In the genomic region with DNA sequence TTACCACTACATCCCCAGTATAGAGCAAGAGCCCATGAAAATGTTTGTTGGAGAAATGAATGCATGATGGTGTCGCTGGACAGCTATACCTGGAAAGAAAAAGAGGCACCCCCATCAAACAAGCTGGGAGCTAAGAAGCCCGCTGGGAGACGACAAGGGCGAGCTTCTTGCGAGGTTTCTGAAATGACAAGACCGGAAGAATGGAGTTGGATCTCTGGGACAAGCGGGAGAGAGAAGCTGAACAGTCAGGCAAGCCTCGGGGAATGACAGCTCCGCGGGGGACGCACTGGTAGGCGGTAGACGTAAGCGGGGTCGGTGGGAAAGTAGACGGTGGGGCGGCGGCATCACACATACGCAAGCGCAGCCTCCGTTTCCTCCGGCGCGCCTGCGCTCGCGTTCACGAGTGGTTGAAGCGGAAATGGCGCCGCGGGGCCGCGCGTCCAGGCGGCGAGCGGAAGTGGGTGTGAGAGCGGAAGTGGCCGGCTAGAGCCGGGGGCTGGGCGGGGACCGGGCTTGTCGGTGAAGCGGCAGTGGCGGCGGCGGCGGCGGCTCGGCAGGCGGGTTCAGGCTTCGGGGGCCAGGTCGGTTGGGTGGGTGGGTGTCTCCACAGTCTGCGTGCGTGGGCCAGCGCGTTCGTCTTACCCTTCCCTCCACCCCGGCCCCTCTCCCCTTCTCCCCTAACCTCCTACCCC, we compare ENCODE assay signal across 8 cellular contexts. TPM values are rescaled to one million over a fixed set of nuclear protein-coding genes. Genes with fewer than 3 reads are reported as not detected.
DNase-seq lines count a peak whose midpoint lies in the region; ATAC-seq and TF ChIP-seq lines count a peak whose summit lies in the region.

A gene (plus strand): TSS at position 516 of the 692 bp plus-strand sequence. CDS start 282 bp downstream, outside the sequence.

- H3K4ac ChIP-seq in H9 (ENCODE audit: low read depth, low read length): no peak within 1 kb of the TSS

- no peak within 1 kb of the TSS for H3K23ac ChIP-seq in H9 (ENCODE audit: insufficient read length, low read depth, low read length)

- peaks cover 33% of the 10 kb centered on the region; the same call in 1 of the 2 replicates for H3K79me2 ChIP-seq in H9 (ENCODE audit: insufficient read depth, low read length)

- H2BK120ac ChIP-seq in H9 (ENCODE audit: low read depth, low read length, poor library complexity, severe bottlenecking): no peak within 1 kb of the TSS

- WGBS in H9 (ENCODE audit: extremely low coverage, insufficient read length, low lambda C conversion rate): no CpG with 5 or more reads among the region's 60 CpGs

- no peak within 1 kb of the TSS for H4K5ac ChIP-seq in H9 (ENCODE audit: insufficient read length, low read depth, low read length)

- no peak within 1 kb of the TSS for H3K27ac ChIP-seq in H9 (ENCODE audit: insufficient read length, low read depth, low read length)

- H4K91ac ChIP-seq in H9 (ENCODE audit: insufficient read length, low read depth, low read length): no peak within 1 kb of the TSS

- peak within 1 kb of the TSS; percentile 87 for H3K4me2 ChIP-seq in H9 (ENCODE audit: insufficient read depth, insufficient read length, low read length)

- no peak within 1 kb of the TSS for H2AFZ ChIP-seq in H9 (ENCODE audit: low read length)

- H2BK12ac ChIP-seq in H9 (ENCODE audit: insufficient read length, low read depth, low read length): no peak within 1 kb of the TSS

- DNase-seq in ELR (ENCODE audit: low read depth): peak; percentile 96
- DNase-seq in H9: peak; percentile 87
- DNase-seq in MG63: peak; percentile 94
- DNase-seq in SIG-M5 (lab: John Stamatoyannopoulos, UW): peak; percentile 71
- DNase-seq in activated gamma-delta T cell (lab: John Stamatoyannopoulos, UW): peak; percentile 96
- peak; percentile 77 for DNase-seq in fibroblast of the conjunctiva (ENCODE audit: low read depth)
- DNase-seq in stimulated activated naive CD8-positive, alpha-beta T cell treated with anti-CD3 and anti-CD28 coated beads, Interleukin-15, Interleukin-2, amounts not matched to agents 100 U/mL and 50 U/mL, for 24 hours: peak; percentile 97

- no peaks in the 10 kb centered on the region for H3K9me3 Mint-ChIP-seq in H9
- H3K9me3 Mint-ChIP-seq in nephron: no peaks in the 10 kb centered on the region

- peak within 1 kb of the TSS; percentile 81 for H3K9ac ChIP-seq in H9 (ENCODE audit: extremely low read depth, insufficient read length, low read length)

- H3K4me1 Mint-ChIP-seq in H9: peaks cover 32 to 33% of the 10 kb centered on the region in 2 experiments
- H3K4me1 Mint-ChIP-seq in nephron: peaks cover 45% of the 10 kb centered on the region

- no peaks in the 10 kb centered on the region for H4K20me1 ChIP-seq in H9 (ENCODE audit: control insufficient read depth, insufficient read depth, insufficient read length)

- peak; percentile 76 for ATAC-seq in stimulated activated naive CD8-positive, alpha-beta T cell treated with anti-CD3 and anti-CD28 coated beads, Interleukin-15, Interleukin-2, amounts not matched to agents 100 U/mL and 50 U/mL, for 24 hours

- H3K18ac ChIP-seq in H9 (ENCODE audit: insufficient read length, low read depth, low read length): peak within 1 kb of the TSS; percentile 60

- TF ChIP-seq CTCF in H9 (conservative IDR thresholded peaks at IDR 0.05) (no peak), nephron (IDR thresholded peaks at IDR 0.05; ENCODE audit: unreplicated experiment in 3 of 3) (no peak)

- H3K4me3 Mint-ChIP-seq in H9 (peak within 1 kb of the TSS; percentile 85 to 91), nephron (peak within 1 kb of the TSS; percentile 93)

- peaks cover 0 to 15% (median 15%) of the 10 kb centered on the region in 3 experiments; a peak in 5 of 7 replicates for H3K36me3 Mint-ChIP-seq in H9 (ENCODE audit: insufficient read depth in 1 of 3, low read depth in 3 of 3)
- peaks cover 14% of the 10 kb centered on the region for H3K36me3 Mint-ChIP-seq in nephron (ENCODE audit: low read depth)

- H3K27ac Mint-ChIP-seq in H9 (peak within 1 kb of the TSS; percentile 73 to 93 (median 82)), nephron (peak within 1 kb of the TSS; percentile 93 to 96 (median 94))

- H3K4me1 ChIP-seq in H9 (ENCODE audit: insufficient read depth, low read length): 0 out of 2 replicates have a peak, but pooled peaks cover 3% of the 10 kb centered on the region

- H3K9me3 ChIP-seq in H9 (ENCODE audit: control insufficient read depth, low read depth, low read length): no peaks in the 10 kb centered on the region
- no peaks in the 10 kb centered on the region for H3K9me3 ChIP-seq in MG63

- no peak within 1 kb of the TSS for H2BK15ac ChIP-seq in H9 (ENCODE audit: low read depth, low read length)

- peak within 1 kb of the TSS; percentile 18 for H3K14ac ChIP-seq in H9 (ENCODE audit: insufficient read depth, low read length)

- H2BK5ac ChIP-seq in H9 (ENCODE audit: insufficient read length, low read length): no peak within 1 kb of the TSS

- no peak within 1 kb of the TSS for H2BK20ac ChIP-seq in H9 (ENCODE audit: low read depth, low read length, poor library complexity, severe bottlenecking)

- H3K36me3 ChIP-seq in MG63: peaks cover 24% of the 10 kb centered on the region

- no peak within 1 kb of the TSS for H2AK5ac ChIP-seq in H9 (ENCODE audit: insufficient read length, low read length)

- H4K8ac ChIP-seq in H9 (replicated peaks; ENCODE audit: insufficient read length, low read depth, low read length): no peak within 1 kb of the TSS

- peaks cover 8% of the 10 kb centered on the region for H3K79me1 ChIP-seq in H9 (ENCODE audit: insufficient read depth, low read depth, low read length, poor library complexity, severe bottlenecking)

- H3K27me3 ChIP-seq in H9 (ENCODE audit: insufficient read depth, low read length) (no peaks in the 10 kb centered on the region), MG63 (no peaks in the 10 kb centered on the region)

- peaks cover 11% of the 10 kb centered on the region for H3K23me2 ChIP-seq in H9 (ENCODE audit: insufficient read length, low read depth, low read length, poor library complexity, severe bottlenecking)

- no peak within 1 kb of the TSS for H3K56ac ChIP-seq in H9 (ENCODE audit: insufficient read length, low read depth, low read length)

- H3K27me3 Mint-ChIP-seq in H9 (ENCODE audit: low read depth) (peaks cover 1% of the 10 kb centered on the region; the same call in 1 of the 2 replicates), nephron (ENCODE audit: low read depth) (peaks cover 6% of the 10 kb centered on the region)

- H3T11ph ChIP-seq in H9 (ENCODE audit: low read length): no peak within 1 kb of the TSS

- peak within 1 kb of the TSS; percentile 94 for H3K4me3 ChIP-seq in MG63

RNA-seq across cellular contexts. Expression of the gene that starts here (rescaled TPM):
- 197 and 204 TPM in 2 replicates for total RNA-seq in H9 (2021)
- total RNA-seq in MG63 (2014; rRNA removed; shearing (Covaris generic); ENCODE audit: low replicate concordance): 505 and 549 TPM in 2 replicates
